In the genomic region with DNA sequence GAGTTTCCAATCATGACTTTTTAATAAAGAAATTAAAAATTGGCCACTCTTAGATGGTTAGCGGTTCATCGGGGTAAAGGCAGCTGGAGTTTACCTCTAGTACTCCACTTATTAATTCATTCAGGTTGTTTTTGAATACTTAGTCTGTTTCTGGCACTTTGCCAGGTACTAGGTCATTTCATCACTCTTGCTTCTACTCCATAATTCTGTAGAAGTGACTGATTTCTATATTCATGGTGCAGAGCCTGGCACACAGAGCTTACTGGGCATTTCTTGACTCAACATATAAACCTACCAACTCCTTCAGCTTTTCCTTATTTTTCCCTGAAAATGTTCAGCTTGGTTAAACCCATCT, we compare ENCODE assay signal across 25 cellular contexts. TPM values are rescaled to one million over a fixed set of nuclear protein-coding genes. Genes with fewer than 3 reads are reported as not detected.
"Had no signal": no experiment of that assay in that cellular context is flagged by ENCODE, and none has a peak within 500 bp of the region (broad histone marks: within the 10 kb centered on the region; RNA-seq: fewer than 3 reads in every experiment).

No MANE protein-coding gene starts in this region.

- H3K4me3 ChIP-seq: body of pancreas, gastroesophageal sphincter, left ventricle myocardium inferior, neural progenitor cell, thoracic aorta, upper lobe of left lung had no signal

- H3K27ac ChIP-seq: body of pancreas, gastroesophageal sphincter, left ventricle myocardium inferior, neural progenitor cell, thoracic aorta, upper lobe of left lung had no signal

- H2AFZ ChIP-seq: neural progenitor cell had no signal

- H3K36me3 Mint-ChIP-seq: naive thymus-derived CD4-positive, alpha-beta T cell; neural progenitor cell had no signal

- H3K4me1 Mint-ChIP-seq: activated CD4-positive, alpha-beta memory T cell treated with anti-CD3 and anti-CD28 coated beads, Interleukin-2, amount 10 ng/mL, durations not matched to agents 7 days and 5 days; activated naive CD8-positive, alpha-beta T cell treated with anti-CD3 and anti-CD28 coated beads, Interleukin-2, amount 50 U/mL, for 24 hours; naive thymus-derived CD4-positive, alpha-beta T cell; neural progenitor cell had no signal

- H3K27ac Mint-ChIP-seq: activated CD4-positive, alpha-beta memory T cell treated with anti-CD3 and anti-CD28 coated beads, Interleukin-2, amount 10 ng/mL, durations not matched to agents 7 days and 5 days; activated naive CD8-positive, alpha-beta T cell treated with anti-CD3 and anti-CD28 coated beads, Interleukin-2, amount 50 U/mL, for 24 hours; naive thymus-derived CD4-positive, alpha-beta T cell; neural progenitor cell had no signal

- H3K9me3 Mint-ChIP-seq: activated CD4-positive, alpha-beta memory T cell treated with anti-CD3 and anti-CD28 coated beads, Interleukin-2, amount 10 ng/mL, durations not matched to agents 7 days and 5 days; activated naive CD8-positive, alpha-beta T cell treated with anti-CD3 and anti-CD28 coated beads, Interleukin-2, amount 50 U/mL, for 24 hours; neural progenitor cell had no signal

- H3K9ac ChIP-seq: neural progenitor cell had no signal

- H3K4me2 ChIP-seq: neural progenitor cell had no signal

- H3K9me3 ChIP-seq: body of pancreas, gastroesophageal sphincter, left ventricle myocardium inferior, thoracic aorta, upper lobe of left lung had no signal

- H3K4me1 ChIP-seq: body of pancreas, gastroesophageal sphincter, left ventricle myocardium inferior, upper lobe of left lung had no signal

- DNase-seq: activated CD4-positive, alpha-beta memory T cell treated with anti-CD3 and anti-CD28 coated beads, Interleukin-2, amount 10 ng/mL, durations not matched to agents 7 days and 5 days; activated CD4-positive, alpha-beta T cell treated with anti-CD3 and anti-CD28 coated beads for 48 hours; activated effector memory CD4-positive, alpha-beta T cell treated with anti-CD3 and anti-CD28 coated beads, Interleukin-2, amount 50 U/mL, for 16 hours; activated naive CD4-positive, alpha-beta T cell treated with anti-CD3 and anti-CD28 coated beads, Interleukin-2, amount 50 U/mL, for 16 hours; activated naive CD8-positive, alpha-beta T cell treated with anti-CD3 and anti-CD28 coated beads, Interleukin-2, amount 50 U/mL, for 24 hours; anterior cingulate cortex; body of pancreas; dermis blood vessel endothelial cell; effector memory CD4-positive, alpha-beta T cell; head of caudate nucleus; hypothalamus; left ventricle myocardium inferior; naive thymus-derived CD4-positive, alpha-beta T cell; retina; stimulated activated CD4-positive, alpha-beta T cell treated with anti-CD3 and anti-CD28 coated beads, Interleukin-2, amount 100 ng/mL, for 48 hours; stimulated activated CD8-positive, alpha-beta memory T cell treated with anti-CD3 and anti-CD28 coated beads, Interleukin-4, amount 100 ng/mL, for 48 hours; stimulated activated naive CD4-positive, alpha-beta T cell treated with Interleukin-2 at 50 U/mL for 16 hours; upper lobe of left lung had no signal

- H3K36me3 ChIP-seq: gastroesophageal sphincter, left ventricle myocardium inferior, neural progenitor cell, thoracic aorta, upper lobe of left lung had no signal

- H3K4me3 Mint-ChIP-seq: activated CD4-positive, alpha-beta memory T cell treated with anti-CD3 and anti-CD28 coated beads, Interleukin-2, amount 10 ng/mL, durations not matched to agents 7 days and 5 days; activated naive CD8-positive, alpha-beta T cell treated with anti-CD3 and anti-CD28 coated beads, Interleukin-2, amount 50 U/mL, for 24 hours; naive thymus-derived CD4-positive, alpha-beta T cell; neural progenitor cell had no signal

- H3K27me3 ChIP-seq: body of pancreas, upper lobe of left lung had no signal

RNA-seq across cellular contexts. Expression of a gene that starts 31.5 kb away (rescaled TPM):
- total RNA-seq: left ventricle myocardium inferior had no signal

RNA-seq across cellular contexts. Expression of a gene that starts 53.3 kb away (rescaled TPM):
- total RNA-seq: activated CD4-positive, alpha-beta memory T cell treated with anti-CD3 and anti-CD28 coated beads, Interleukin-2, amount 10 ng/mL, durations not matched to agents 7 days and 5 days; body of pancreas; dermis blood vessel endothelial cell; gastroesophageal sphincter; left ventricle myocardium inferior; lung microvascular endothelial cell; naive thymus-derived CD4-positive, alpha-beta T cell; omental fat pad; T-helper 2 cell treated with Interferon-gamma antibody and Interleukin-4, amounts not matched to agents 100 ng/mL and 5 ng/mL, for 36 hours; upper lobe of left lung had no signal
- polyA plus RNA-seq: esophagus; naive thymus-derived CD4-positive, alpha-beta T cell had no signal
